ENCODE assay signal across 8 cellular contexts in the genomic region with DNA sequence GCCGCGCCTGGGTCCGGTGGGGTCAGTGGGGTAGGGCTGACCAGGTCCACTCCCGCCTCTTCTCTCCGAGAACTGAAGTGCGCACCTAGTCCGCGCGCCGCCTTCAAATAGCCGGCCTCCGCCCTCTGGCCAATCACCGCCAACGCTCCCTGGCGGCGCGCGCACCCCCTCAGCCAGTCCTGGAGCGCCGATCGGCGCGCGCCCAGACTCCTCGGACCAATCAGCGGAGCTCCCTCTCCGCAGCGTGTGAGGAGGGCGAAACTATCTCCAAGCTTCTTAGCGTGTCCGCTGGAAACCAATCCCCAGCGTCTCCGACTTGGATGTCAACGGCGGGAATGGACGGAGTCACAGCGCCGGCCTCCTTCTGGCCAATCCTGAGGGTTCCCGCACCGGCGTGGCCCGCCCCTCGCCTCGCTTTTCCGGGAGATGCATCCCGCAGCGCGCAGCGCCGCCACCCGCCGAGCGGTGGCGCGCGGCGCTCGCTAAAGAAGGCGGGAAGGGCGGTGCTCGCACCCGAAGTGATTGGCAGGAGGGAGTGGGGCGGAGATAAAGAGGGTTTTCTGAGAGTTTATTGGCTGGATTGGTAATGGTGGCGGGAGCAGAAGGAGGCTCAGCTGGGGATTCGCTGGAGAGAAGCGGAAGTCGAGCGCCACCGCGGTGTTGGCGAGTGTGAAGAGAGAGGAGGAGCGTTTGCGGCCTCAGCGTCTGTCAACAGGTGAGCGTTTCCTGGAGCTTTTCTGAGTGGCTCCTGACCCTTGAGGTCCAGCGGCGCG. TPM values are rescaled to one million over a fixed set of nuclear protein-coding genes. Genes with fewer than 3 reads are reported as not detected.
A peak's percentile ranks its signal among the peaks of the same experiment; 100 is the strongest.
DNase-seq lines count a peak whose midpoint lies in the region; ATAC-seq and TF ChIP-seq lines count a peak whose summit lies in the region.

A gene (minus strand): TSS at position 81 of the 773 bp plus-strand sequence. CDS start 133 bp downstream, outside the sequence.

- no peaks in the 10 kb centered on the region for H3K36me3 ChIP-seq in ovary
- no peaks in the 10 kb centered on the region for H3K36me3 ChIP-seq in tibial artery

- peak; percentile 80 for ATAC-seq in HG02763 (IDR thresholded peaks at IDR 0.05; ENCODE audit: unreplicated experiment)
- ATAC-seq in Right ventricle myocardium inferior = peak; percentile 96

- intact Hi-C loops in Right ventricle myocardium inferior (cut with DNase I) (loop anchor here (1.0 to 2.0 kb wide), 2 partner anchors 46 to 56 kb away; a partner anchor contains a TSS), ovary (cut with DNase I) (loop anchor here in 3 of 4 donors (5.0 to 10.0 kb wide), 2 partner anchors 52 to 64 kb away; a partner anchor contains a TSS), tibial artery (cut with DNase I; ENCODE audit: low total_unique reads) (loop anchor here (5.0 kb wide), 1 partner anchor 64 kb away; a partner anchor contains a TSS)

- WGBS in ovary, 3 donors = 0 to 1% (median 0%) methylated on average over 61 to 78 of the region's 78 CpGs

- H3K27me3 ChIP-seq in ovary = no peaks in the 10 kb centered on the region
- no peaks in the 10 kb centered on the region for H3K27me3 ChIP-seq in tibial artery

- peak within 1 kb of the TSS in 1 of 2 donors; percentile 92 for H3K27ac ChIP-seq in ovary
- H3K27ac ChIP-seq in tibial artery = peak within 1 kb of the TSS; percentile 90 to 94

- peak; percentile 56 for TF ChIP-seq POLR2A in ovary (IDR thresholded peaks at IDR 0.05)

- no peaks in the 10 kb centered on the region for H3K4me1 ChIP-seq in ovary (ENCODE audit: insufficient read depth)
- H3K4me1 ChIP-seq in tibial artery = peaks cover 0 to 27% (median 21%) of the 10 kb centered on the region in 4 donors

- H3K4me3 ChIP-seq in ovary (peak within 1 kb of the TSS; percentile 51), tibial artery (peak within 1 kb of the TSS; percentile 67 to 84)

- peak; percentile 44 for TF ChIP-seq EP300 in ovary (IDR thresholded peaks at IDR 0.05)

- TF ChIP-seq CTCF in GM12874 (IDR thresholded peaks at IDR 0.05; ENCODE audit: insufficient read depth, low read depth, low read length) (peak; percentile 89), ovary (IDR thresholded peaks at IDR 0.05) (peak; percentile 72 to 98 (median 96)), tibial artery (IDR thresholded peaks at IDR 0.05) (peak; percentile 79 to 83)

- H3K9me3 ChIP-seq in ovary = no peaks in the 10 kb centered on the region
- H3K9me3 ChIP-seq in tibial artery = no peaks in the 10 kb centered on the region

- DNase-seq in NCI-H1417 (lab: John Stamatoyannopoulos, UW) = peak; percentile 99 to 100 (median 100)
- DNase-seq in SW 1271 (lab: John Stamatoyannopoulos, UW) = peak; percentile 100
- DNase-seq in activated naive CD8-positive, alpha-beta T cell treated with anti-CD3 and anti-CD28 coated beads, Interleukin-2, amount 50 U/mL, for 16 hours (ENCODE audit: low read depth, low spot score) = peak; percentile 94
- DNase-seq in Right ventricle myocardium inferior (ENCODE audit: missing footprints) = peak; percentile 99
- peak; percentile 98 to 99 (median 99) for DNase-seq in ovary
- DNase-seq in tibial artery = peak; percentile 99 to 100

RNA-seq across cellular contexts. Expression of the gene that starts here (rescaled TPM):
- 2.0 TPM for total RNA-seq in Right ventricle myocardium inferior
- total RNA-seq in ovary = 1 to 10 TPM in 4 of 7 donors, under 1 TPM in 3; 0.12 to 4.9 (median 1.0) TPM
- polyA plus RNA-seq in ovary = 1 to 10 TPM in 1 of 2 donors, under 1 TPM in 1; 0.99 to 1.6 TPM
